ENCODE assay signal across 7 cellular contexts in genomic region chr7:32890010-32890552, GRCh38. TPM values are rescaled to one million over a fixed set of nuclear protein-coding genes. Genes with fewer than 3 reads are reported as not detected.
DNase-seq lines count a peak whose midpoint lies in the region; ATAC-seq, FAIRE-seq and TF ChIP-seq lines count a peak whose summit lies in the region.

No MANE protein-coding gene starts in this region.

- H3K27ac Mint-ChIP-seq in astrocyte (ENCODE audit: unreplicated experiment): peak overlapping the region; percentile 99

- H3K9me3 ChIP-seq in Karpas-422 (ENCODE audit: low read length) (no peaks in the 10 kb centered on the region), astrocyte (ENCODE audit: insufficient read depth, low read depth, low read length) (no peaks in the 10 kb centered on the region)

- H3K4me1 ChIP-seq in Karpas-422 (ENCODE audit: low read length) (peaks cover 21% of the 10 kb centered on the region), astrocyte (ENCODE audit: insufficient read depth, low read length) (peaks cover 19% of the 10 kb centered on the region)

- H3K79me2 ChIP-seq in Karpas-422 (ENCODE audit: low read length): peaks cover 59% of the 10 kb centered on the region
- peaks cover 59% of the 10 kb centered on the region for H3K79me2 ChIP-seq in astrocyte (ENCODE audit: insufficient read depth, low read length)

- H3K4me3 ChIP-seq in Karpas-422 (ENCODE audit: low read length): peak overlapping the region; percentile 77
- H3K4me3 ChIP-seq in astrocyte (ENCODE audit: insufficient read depth, low read depth, low read length): peak overlapping the region; percentile 83
- peak overlapping the region; percentile 92 for H3K4me3 ChIP-seq in kidney epithelial cell (ENCODE audit: low read depth, low read length)

- H3K36me3 ChIP-seq in Karpas-422 (ENCODE audit: insufficient read depth, low read length): no peaks in the 10 kb centered on the region
- no peaks in the 10 kb centered on the region for H3K36me3 ChIP-seq in astrocyte (ENCODE audit: insufficient read depth, low read length)
- H3K36me3 ChIP-seq in kidney epithelial cell (ENCODE audit: control insufficient read depth, insufficient read depth, low read length): no peaks in the 10 kb centered on the region

- H3K4me2 ChIP-seq in Karpas-422 (ENCODE audit: low read depth, low read length, poor library complexity, severe bottlenecking): peak overlapping the region; percentile 80
- H3K4me2 ChIP-seq in astrocyte (ENCODE audit: low read length): peak overlapping the region; percentile 90

- no peaks in the 10 kb centered on the region for H3K36me3 Mint-ChIP-seq in astrocyte (ENCODE audit: low read depth, unreplicated experiment)

- H3K27me3 Mint-ChIP-seq in astrocyte (ENCODE audit: low read depth, unreplicated experiment): no peaks in the 10 kb centered on the region

- peak overlapping the region; percentile 99 for H3K4me3 Mint-ChIP-seq in astrocyte (ENCODE audit: unreplicated experiment)

- peaks cover 21% of the 10 kb centered on the region for H4K20me1 ChIP-seq in Karpas-422 (ENCODE audit: insufficient read depth, low read depth, low read length)
- peaks cover 54% of the 10 kb centered on the region for H4K20me1 ChIP-seq in astrocyte (ENCODE audit: insufficient read depth, low read length)

- ATAC-seq in HG02885 (IDR thresholded peaks at IDR 0.05; ENCODE audit: poor library complexity, unreplicated experiment): no peak
- no peak for ATAC-seq in GM21390 (IDR thresholded peaks at IDR 0.05; ENCODE audit: unreplicated experiment)

- no peaks in the 10 kb centered on the region for H3K9me3 Mint-ChIP-seq in astrocyte (ENCODE audit: unreplicated experiment)

- DNase-seq in EL: peak; percentile 44
- DNase-seq in Karpas-422: no peak
- DNase-seq in astrocyte (ENCODE audit: low read depth): peak; percentile 21
- DNase-seq in kidney epithelial cell (ENCODE audit: low read depth): no peak
- peak; percentile 82 for DNase-seq in superior temporal gyrus (ENCODE audit: extremely low spot score)

- H3K27me3 ChIP-seq in Karpas-422 (ENCODE audit: low read length) (no peaks in the 10 kb centered on the region), astrocyte (ENCODE audit: insufficient read depth, low read length) (no peaks in the 10 kb centered on the region), kidney epithelial cell (ENCODE audit: control insufficient read depth, insufficient read depth, low read length) (no peaks in the 10 kb centered on the region)

- TF ChIP-seq CTCF in astrocyte (IDR thresholded peaks at IDR 0.05; ENCODE audit: insufficient read depth, low read depth, low read length) (no peak), kidney epithelial cell (IDR thresholded peaks at IDR 0.05; ENCODE audit: insufficient read depth, low read length, poor library complexity, severe bottlenecking) (no peak)

- no peak overlapping the region for H2AFZ ChIP-seq in Karpas-422 (ENCODE audit: low read length)
- no peak overlapping the region for H2AFZ ChIP-seq in astrocyte (ENCODE audit: low read depth, low read length)

- H3K4me1 Mint-ChIP-seq in astrocyte (ENCODE audit: low read depth, unreplicated experiment): peaks cover 40% of the 10 kb centered on the region

- H3K27ac ChIP-seq in Karpas-422 (ENCODE audit: low read length): peak overlapping the region; percentile 80
- peak overlapping the region; percentile 87 for H3K27ac ChIP-seq in astrocyte (ENCODE audit: low read depth, low read length)

- H3K9me2 ChIP-seq in Karpas-422 (replicated peaks; ENCODE audit: insufficient read depth, low read length): no peaks in the 10 kb centered on the region

- no peak for FAIRE-seq in astrocyte (lab: Jason Lieb, UNC)

- H3K9ac ChIP-seq in Karpas-422 (ENCODE audit: low read length) (peak overlapping the region; percentile 80), astrocyte (ENCODE audit: low read length) (peak overlapping the region; percentile 91)

RNA-seq across cellular contexts. Expression of gene KBTBD2, which starts 1.5 kb away (rescaled TPM):
- total RNA-seq in Karpas-422 (2014; rRNA removed; shearing (Covaris generic); ENCODE audit: low replicate concordance): 17.8 and 28.6 TPM in 2 replicates
- total RNA-seq in astrocyte (26.2 and 26.9 TPM in 2 replicates), kidney epithelial cell (29.3 and 35.0 TPM in 2 replicates)

Comparison
In these comparisons a context has a peak if more than half of its experiments do, and no peak if none do; other contexts are left out.
1. DNase-seq: peak in EL (single experiment), astrocyte (single experiment) and superior temporal gyrus (single experiment); none in Karpas-422 (single experiment) and kidney epithelial cell (single experiment).
2. Peak in every context shown above with its lines, with median percentiles within 50 percentile points of each other: H3K4me3 ChIP-seq.